In genomic region chr5:180703371-180703770, GRCh38 we compare ENCODE assay signal across 16 cellular contexts. TPM values are rescaled to one million over a fixed set of nuclear protein-coding genes. Genes with fewer than 3 reads are reported as not detected.
"Had no signal": no experiment of that assay in that cellular context is flagged by ENCODE, and none has a peak within 500 bp of the region (broad histone marks: within the 10 kb centered on the region; RNA-seq: fewer than 3 reads in every experiment).

No MANE protein-coding gene starts in this region.

RNA-seq across cellular contexts. Expression of gene OR2Y1, which starts 36.5 kb away (rescaled TPM):
- total RNA-seq: stomach, subcutaneous adipose tissue, suprapubic skin, temporal lobe, testis, thoracic aorta, thyroid gland, tibial nerve, transverse colon, upper lobe of left lung, upper lobe of right lung, ureter, urinary bladder, uterus, vagina had no signal
- polyA plus RNA-seq: stomach, thymus, urinary bladder had no signal
